20 cellular contexts compared by ENCODE assay signal in genomic region chrX:13009844-13010243, GRCh38. TPM values are rescaled to one million over a fixed set of nuclear protein-coding genes. Genes with fewer than 3 reads are reported as not detected.
"Had no signal": no experiment of that assay in that cellular context is flagged by ENCODE, and none has a peak within 500 bp of the region (broad histone marks: within the 10 kb centered on the region; RNA-seq: fewer than 3 reads in every experiment).

No MANE protein-coding gene starts in this region.

- H3K27me3 Mint-ChIP-seq: activated CD4-positive, alpha-beta T cell treated with anti-CD3 and anti-CD28 coated beads, Interleukin-2, amount 10 ng/mL, durations not matched to agents 24 days and 14 days; activated CD8-positive, alpha-beta T cell treated with anti-CD3 and anti-CD28 coated beads for 36 hours; activated naive CD8-positive, alpha-beta T cell treated with anti-CD3 and anti-CD28 coated beads, Interleukin-2, amount 10 ng/mL, durations not matched to agents 7 days and 5 days; activated T-helper 17 cell treated with anti-CD3 and anti-CD28 coated beads, Interleukin-2, amount 50 U/mL, for 72 hours had no signal

- H3K36me3 ChIP-seq: brain microvascular endothelial cell, esophagus muscularis mucosa, upper lobe of right lung had no signal

- H3K36me3 Mint-ChIP-seq: activated naive CD8-positive, alpha-beta T cell treated with anti-CD3 and anti-CD28 coated beads, Interleukin-2, amount 10 ng/mL, durations not matched to agents 7 days and 5 days; mesothelial cell of epicardium; stimulated activated naive B cell treated with anti-CD40 and anti-IgM and Interleukin-4, amounts not matched to agents 10 μg/mL and 1 μg/mL and 100 μg/mL, for 72 hours had no signal

- H3K27ac Mint-ChIP-seq: activated CD4-positive, alpha-beta T cell treated with anti-CD3 and anti-CD28 coated beads, Interleukin-2, amount 10 ng/mL, durations not matched to agents 24 days and 14 days; activated CD8-positive, alpha-beta T cell treated with anti-CD3 and anti-CD28 coated beads for 36 hours; activated naive CD8-positive, alpha-beta T cell treated with anti-CD3 and anti-CD28 coated beads, Interleukin-2, amount 10 ng/mL, durations not matched to agents 7 days and 5 days; activated T-helper 17 cell treated with anti-CD3 and anti-CD28 coated beads, Interleukin-2, amount 50 U/mL, for 72 hours; mesothelial cell of epicardium; nephron progenitor cell; stimulated activated naive B cell treated with anti-CD40 and anti-IgM and Interleukin-4, amounts not matched to agents 10 μg/mL and 1 μg/mL and 100 μg/mL, for 72 hours had no signal

- H3K27me3 ChIP-seq: brain microvascular endothelial cell, esophagus muscularis mucosa, upper lobe of right lung had no signal

- DNase-seq: activated CD4-positive, alpha-beta T cell treated with anti-CD3 and anti-CD28 coated beads, Interleukin-2, amount 10 ng/mL, durations not matched to agents 24 days and 14 days; activated CD8-positive, alpha-beta T cell treated with anti-CD3 and anti-CD28 coated beads for 36 hours; activated naive CD4-positive, alpha-beta T cell; activated naive CD8-positive, alpha-beta T cell treated with anti-CD3 and anti-CD28 coated beads, Interleukin-2, amount 10 ng/mL, durations not matched to agents 7 days and 5 days; activated T-cell treated with anti-CD3 and anti-CD28 coated beads, Interleukin-2, amount 50 U/mL, for 1 hour; brain microvascular endothelial cell; head of caudate nucleus; nephron progenitor cell; nucleus accumbens; stimulated activated CD4-positive, alpha-beta T cell treated with anti-CD3 and anti-CD28 coated beads, Interleukin-4, amount 100 ng/mL, for 4 hours; stimulated activated naive B cell treated with anti-CD40 and anti-IgM and Interleukin-4, amounts not matched to agents 10 μg/mL and 1 μg/mL and 100 μg/mL, for 72 hours; T1000 had no signal

- H3K27ac ChIP-seq: brain microvascular endothelial cell, coronary artery, upper lobe of right lung had no signal

- H3K9me3 ChIP-seq: esophagus muscularis mucosa, upper lobe of right lung had no signal

- H3K4me3 Mint-ChIP-seq: activated CD4-positive, alpha-beta T cell treated with anti-CD3 and anti-CD28 coated beads, Interleukin-2, amount 10 ng/mL, durations not matched to agents 24 days and 14 days; activated CD8-positive, alpha-beta T cell treated with anti-CD3 and anti-CD28 coated beads for 36 hours; activated naive CD8-positive, alpha-beta T cell treated with anti-CD3 and anti-CD28 coated beads, Interleukin-2, amount 10 ng/mL, durations not matched to agents 7 days and 5 days; activated T-helper 17 cell treated with anti-CD3 and anti-CD28 coated beads, Interleukin-2, amount 50 U/mL, for 72 hours; mesothelial cell of epicardium; nephron progenitor cell; stimulated activated naive B cell treated with anti-CD40 and anti-IgM and Interleukin-4, amounts not matched to agents 10 μg/mL and 1 μg/mL and 100 μg/mL, for 72 hours had no signal

- H3K4me3 ChIP-seq: coronary artery, esophagus muscularis mucosa, lung, upper lobe of right lung had no signal

- ATAC-seq: activated CD8-positive, alpha-beta T cell treated with anti-CD3 and anti-CD28 coated beads for 36 hours; activated T-helper 17 cell treated with anti-CD3 and anti-CD28 coated beads, Interleukin-2, amount 50 U/mL, for 72 hours; stimulated activated naive B cell treated with anti-CD40 and anti-IgM and Interleukin-4, amounts not matched to agents 10 μg/mL and 1 μg/mL and 100 μg/mL, for 72 hours had no signal

- H3K9me3 Mint-ChIP-seq: activated CD4-positive, alpha-beta T cell treated with anti-CD3 and anti-CD28 coated beads, Interleukin-2, amount 10 ng/mL, durations not matched to agents 24 days and 14 days; activated CD8-positive, alpha-beta T cell treated with anti-CD3 and anti-CD28 coated beads for 36 hours; activated naive CD8-positive, alpha-beta T cell treated with anti-CD3 and anti-CD28 coated beads, Interleukin-2, amount 10 ng/mL, durations not matched to agents 7 days and 5 days; activated T-helper 17 cell treated with anti-CD3 and anti-CD28 coated beads, Interleukin-2, amount 50 U/mL, for 72 hours; stimulated activated naive B cell treated with anti-CD40 and anti-IgM and Interleukin-4, amounts not matched to agents 10 μg/mL and 1 μg/mL and 100 μg/mL, for 72 hours had no signal

RNA-seq across cellular contexts. Expression of gene FAM9C, which starts 34.6 kb away (rescaled TPM):
- total RNA-seq: activated CD4-positive, alpha-beta T cell treated with anti-CD3 and anti-CD28 coated beads, Interleukin-2, amount 10 ng/mL, durations not matched to agents 24 days and 14 days; activated CD8-positive, alpha-beta T cell treated with anti-CD3 and anti-CD28 coated beads for 36 hours; activated naive CD8-positive, alpha-beta T cell treated with anti-CD3 and anti-CD28 coated beads, Interleukin-2, amount 10 ng/mL, durations not matched to agents 7 days and 5 days; esophagus muscularis mucosa; sciatic nerve; upper lobe of right lung had no signal
- polyA plus RNA-seq: keratinocyte had no signal
